ENCODE assay signal across 8 cellular contexts in the genomic region with DNA sequence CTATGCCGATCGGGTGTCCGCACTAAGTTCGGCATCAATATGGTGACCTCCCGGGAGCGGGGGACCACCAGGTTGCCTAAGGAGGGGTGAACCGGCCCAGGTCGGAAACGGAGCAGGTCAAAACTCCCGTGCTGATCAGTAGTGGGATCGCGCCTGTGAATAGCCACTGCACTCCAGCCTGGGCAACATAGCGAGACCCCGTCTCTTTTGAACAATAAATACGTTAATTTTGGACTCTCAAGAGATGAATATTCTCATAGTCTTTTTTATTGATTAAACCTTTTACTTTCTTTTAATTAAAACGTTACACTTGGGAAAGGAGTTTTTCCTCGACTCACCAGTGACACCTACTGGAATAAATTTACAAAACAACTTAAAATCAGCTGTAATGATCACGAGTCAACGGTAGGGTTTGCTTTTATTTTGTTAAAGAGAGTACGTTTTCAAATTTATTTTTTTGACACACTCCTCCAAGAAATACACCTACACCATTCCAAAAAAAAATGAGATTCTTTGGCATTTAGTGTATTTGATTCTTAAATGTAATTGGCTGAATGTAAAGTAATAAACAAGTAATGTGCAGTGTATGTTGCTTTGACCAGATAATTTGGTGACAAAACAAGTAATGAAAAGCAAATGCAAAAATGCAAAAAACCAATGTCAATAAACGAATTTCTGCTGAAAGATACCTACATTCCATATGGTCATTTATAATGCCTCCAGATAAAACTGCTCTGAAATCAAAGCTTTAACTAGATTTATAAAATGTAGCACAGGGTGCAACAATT. TPM values are rescaled to one million over a fixed set of nuclear protein-coding genes. Genes with fewer than 3 reads are reported as not detected.
A peak's percentile ranks its signal among the peaks of the same experiment; 100 is the strongest.
DNase-seq lines count a peak whose midpoint lies in the region; ATAC-seq and TF ChIP-seq lines count a peak whose summit lies in the region.

No MANE protein-coding gene starts in this region.

- H3K36me3 Mint-ChIP-seq in CD4-positive, alpha-beta T cell (ENCODE audit: low read depth): peaks cover 53% of the 10 kb centered on the region
- H3K36me3 Mint-ChIP-seq in endodermal cell (ENCODE audit: low read depth) (peaks cover 40% of the 10 kb centered on the region), mesothelial cell of epicardium (peaks cover 16% of the 10 kb centered on the region)
- peaks cover 46% of the 10 kb centered on the region for H3K36me3 Mint-ChIP-seq in stimulated activated naive CD8-positive, alpha-beta T cell treated with anti-CD3 and anti-CD28 coated beads, Interleukin-15, Interleukin-2, amounts not matched to agents 100 ng/mL and 50 ng/mL, for 24 hours (ENCODE audit: low read depth)

- CTCF ChIA-PET in CD4-positive, alpha-beta T cell (lab: Charles Lee): interaction anchor here (0.7 to 5.0 kb wide), 18 partner anchors 9 to 266 kb away, joined by 3 to 48 read pairs (median 4); partner anchors contain the start of genes DNAAF2, KLHDC1, KLHDC2 and LRR1

- peaks cover 44% of the 10 kb centered on the region for H3K4me1 Mint-ChIP-seq in CD4-positive, alpha-beta T cell (ENCODE audit: low read depth)
- H3K4me1 Mint-ChIP-seq in endodermal cell (peaks cover 22% of the 10 kb centered on the region), mesothelial cell of epicardium (peaks cover 24% of the 10 kb centered on the region)
- H3K4me1 Mint-ChIP-seq in stimulated activated naive CD8-positive, alpha-beta T cell treated with anti-CD3 and anti-CD28 coated beads, Interleukin-15, Interleukin-2, amounts not matched to agents 100 ng/mL and 50 ng/mL, for 24 hours (ENCODE audit: low read depth): peaks cover 45% of the 10 kb centered on the region

- no peaks in the 10 kb centered on the region for H3K27me3 ChIP-seq in CD4-positive, alpha-beta T cell (ENCODE audit: control insufficient read depth, insufficient read depth, low read length)
- no peaks in the 10 kb centered on the region for H3K27me3 ChIP-seq in endodermal cell (ENCODE audit: control insufficient read depth, insufficient read depth, low read length, poor library complexity, severe bottlenecking)

- H3K4me3 ChIP-seq in endodermal cell (ENCODE audit: low read length): peak overlapping the region; percentile 91

- 0 to 5% methylated on average over 1 to 7 of the region's 21 CpGs for WGBS in endodermal cell (ENCODE audit: insufficient coverage in 1 of 2, insufficient read length in 1 of 2), 2 experiments

- ATAC-seq in CD4-positive, alpha-beta T cell (ENCODE audit: poor library complexity): peak; percentile 41
- ATAC-seq in GM19351 (IDR thresholded peaks at IDR 0.05; ENCODE audit: unreplicated experiment) (peak; percentile 32), HG03432 (IDR thresholded peaks at IDR 0.05; ENCODE audit: unreplicated experiment) (peak; percentile 38)

- peaks cover 10% of the 10 kb centered on the region for H3K27me3 Mint-ChIP-seq in CD4-positive, alpha-beta T cell
- H3K27me3 Mint-ChIP-seq in endodermal cell (ENCODE audit: insufficient read depth) (no peaks in the 10 kb centered on the region), mesothelial cell of epicardium (ENCODE audit: low read depth) (no peaks in the 10 kb centered on the region)
- no peaks in the 10 kb centered on the region for H3K27me3 Mint-ChIP-seq in stimulated activated naive CD8-positive, alpha-beta T cell treated with anti-CD3 and anti-CD28 coated beads, Interleukin-15, Interleukin-2, amounts not matched to agents 100 ng/mL and 50 ng/mL, for 24 hours

- H3K4me1 ChIP-seq in endodermal cell (ENCODE audit: control insufficient read depth, insufficient read depth, low read length): no peaks in the 10 kb centered on the region

- no peaks in the 10 kb centered on the region for H3K9me3 Mint-ChIP-seq in CD4-positive, alpha-beta T cell
- H3K9me3 Mint-ChIP-seq in endodermal cell (no peaks in the 10 kb centered on the region), mesothelial cell of epicardium (no peaks in the 10 kb centered on the region)
- no peaks in the 10 kb centered on the region for H3K9me3 Mint-ChIP-seq in stimulated activated naive CD8-positive, alpha-beta T cell treated with anti-CD3 and anti-CD28 coated beads, Interleukin-15, Interleukin-2, amounts not matched to agents 100 ng/mL and 50 ng/mL, for 24 hours

- POLR2A ChIA-PET in CD4-positive, alpha-beta T cell (lab: Charles Lee): interaction anchor here (0.6 to 6.3 kb wide), 31 partner anchors 8 to 777 kb away, joined by 3 to 180 read pairs (median 6); partner anchors contain the start of genes DMAC2L, DNAAF2, KLHDC1 and KLHDC2

- H3K9ac ChIP-seq in endodermal cell (ENCODE audit: extremely low read depth, low read length, poor library complexity, severe bottlenecking): no peak overlapping the region

- no peaks in the 10 kb centered on the region for H3K9me3 ChIP-seq in CD4-positive, alpha-beta T cell (ENCODE audit: control insufficient read depth, low read length)
- no peaks in the 10 kb centered on the region for H3K9me3 ChIP-seq in endodermal cell (ENCODE audit: control insufficient read depth, low read length)

- H3K27ac Mint-ChIP-seq in CD4-positive, alpha-beta T cell: peak overlapping the region; percentile 99
- H3K27ac Mint-ChIP-seq in endodermal cell: peak overlapping the region; percentile 100
- H3K27ac Mint-ChIP-seq in mesothelial cell of epicardium: peak overlapping the region; percentile 98
- H3K27ac Mint-ChIP-seq in stimulated activated naive CD8-positive, alpha-beta T cell treated with anti-CD3 and anti-CD28 coated beads, Interleukin-15, Interleukin-2, amounts not matched to agents 100 ng/mL and 50 ng/mL, for 24 hours: peak overlapping the region; percentile 97

- peak overlapping the region; percentile 90 for H3K4me3 Mint-ChIP-seq in CD4-positive, alpha-beta T cell
- H3K4me3 Mint-ChIP-seq in endodermal cell: peak overlapping the region; percentile 100
- peak overlapping the region; percentile 86 for H3K4me3 Mint-ChIP-seq in mesothelial cell of epicardium
- peak overlapping the region; percentile 93 for H3K4me3 Mint-ChIP-seq in stimulated activated naive CD8-positive, alpha-beta T cell treated with anti-CD3 and anti-CD28 coated beads, Interleukin-15, Interleukin-2, amounts not matched to agents 100 ng/mL and 50 ng/mL, for 24 hours

- peak overlapping the region; percentile 93 for H3K27ac ChIP-seq in CD4-positive, alpha-beta T cell (ENCODE audit: low read depth, low read length)
- peak overlapping the region; percentile 39 for H3K27ac ChIP-seq in endodermal cell (ENCODE audit: low read depth, low read length)

- H3K36me3 ChIP-seq in endodermal cell (ENCODE audit: control insufficient read depth, insufficient read depth, low read length): peaks cover 31% of the 10 kb centered on the region

- TF ChIP-seq CTCF in CD4-positive, alpha-beta T cell (IDR thresholded peaks at IDR 0.05): peak; percentile 97
- TF ChIP-seq CTCF in endodermal cell (conservative IDR thresholded peaks at IDR 0.05) (peak; percentile 95), mesothelial cell of epicardium (IDR thresholded peaks at IDR 0.05; ENCODE audit: unreplicated experiment) (peak; percentile 89)

- intact Hi-C loops in CD4-positive, alpha-beta T cell (cut with DNase I, micrococcal nuclease): loop anchor here (1.0 to 10.0 kb wide), 7 partner anchors 11 to 728 kb away; partner anchors contain the start of genes DMAC2L (in 1 of the 2), DNAAF2 (in 1 of the 2), KLHDC1 (in 1 of the 2) and L2HGDH (in 1 of the 2)

- DNase-seq in CD4-positive, alpha-beta T cell: peak in 8 of 10 experiments; percentile 19 to 54 (median 27)
- DNase-seq in NCI-H446 (lab: John Stamatoyannopoulos, UW) (peak; percentile 74 to 80), endodermal cell (peak; percentile 72), mesothelial cell of epicardium (ENCODE audit: low spot score in 2 of 2, unreplicated experiment in 2 of 2) (no peak)
- DNase-seq in activated CD4-positive, alpha-beta T cell treated with anti-CD3 and anti-CD28 coated beads, Interleukin-2, amount 50 U/mL, for 4 hours: peak; percentile 44 to 51

RNA-seq across cellular contexts. Expression of gene RPS29, which starts 0.7 kb away (rescaled TPM):
- 1,000 to 10,000 TPM; 3,356 to 3,996 TPM for total RNA-seq in CD4-positive, alpha-beta T cell
- 1,000 to 10,000 TPM; 1,577 to 1,586 TPM for total RNA-seq in endodermal cell
- 3,717 TPM for polyA plus RNA-seq in endodermal cell (2013, experiment 1 of 2)
- 3,497 TPM for polyA plus RNA-seq in endodermal cell (2013, experiment 2 of 2)
- total RNA-seq in mesothelial cell of epicardium: 1,338 to 1,394 TPM (median 1,392 TPM) in 3 replicates

RNA-seq across cellular contexts. Expression of gene LRR1, which starts 11.9 kb away (rescaled TPM):
- total RNA-seq in CD4-positive, alpha-beta T cell: 1 to 10 TPM; 3.2 to 5.8 TPM
- total RNA-seq in endodermal cell (10 to 100 TPM; 20.4 to 22.9 TPM), mesothelial cell of epicardium (8.8 to 10.9 TPM (median 9.2 TPM) in 3 replicates)
- 22.7 TPM for polyA plus RNA-seq in endodermal cell (2013, experiment 1 of 2)
- 23.7 TPM for polyA plus RNA-seq in endodermal cell (2013, experiment 2 of 2)

RNA-seq across cellular contexts. Expression of gene RPL36AL, which starts 33.6 kb away (rescaled TPM):
- total RNA-seq in CD4-positive, alpha-beta T cell: 100 to 1,000 TPM; 339 to 370 TPM
- total RNA-seq in endodermal cell (100 to 1,000 TPM; 167 to 176 TPM), mesothelial cell of epicardium (148 to 149 TPM (median 149 TPM) in 3 replicates)
- polyA plus RNA-seq in endodermal cell (2013, experiment 1 of 2): 168 TPM
- 166 TPM for polyA plus RNA-seq in endodermal cell (2013, experiment 2 of 2)

RNA-seq across cellular contexts. Expression of gene MGAT2, which starts 33.7 kb away (rescaled TPM):
- total RNA-seq in CD4-positive, alpha-beta T cell: 10 to 100 TPM; 15.0 to 15.1 TPM
- total RNA-seq in endodermal cell (10 to 100 TPM; 21.4 to 23.5 TPM), mesothelial cell of epicardium (18.7 to 20.3 TPM (median 19.2 TPM) in 3 replicates)
- 22.3 TPM for polyA plus RNA-seq in endodermal cell (2013, experiment 1 of 2)
- 22.9 TPM for polyA plus RNA-seq in endodermal cell (2013, experiment 2 of 2)

RNA-seq across cellular contexts. Expression of gene DNAAF2, which starts 48.2 kb away (rescaled TPM):
- total RNA-seq in CD4-positive, alpha-beta T cell: 1 to 10 TPM; 7.5 to 8.0 TPM
- total RNA-seq in endodermal cell (10 to 100 TPM; 18.5 to 19.7 TPM), mesothelial cell of epicardium (10.8 to 11.8 TPM (median 11.5 TPM) in 3 replicates)
- polyA plus RNA-seq in endodermal cell (2013, experiment 1 of 2): 19.4 TPM
- polyA plus RNA-seq in endodermal cell (2013, experiment 2 of 2): 21.4 TPM

Comparison
In these comparisons a context has a peak if more than half of its experiments do, and no peak if none do; other contexts are left out.
1. DNase-seq: peak in CD4-positive, alpha-beta T cell (8 of 10), NCI-H446 (2 of 2), activated CD4-positive, alpha-beta T cell treated with anti-CD3 and anti-CD28 coated beads, Interleukin-2, amount 50 U/mL, for 4 hours (2 of 2) and endodermal cell (single experiment); none in mesothelial cell of epicardium (0 of 2).
2. Peak in every context shown above with its lines, with median percentiles within 50 percentile points of each other: ATAC-seq, H3K27ac Mint-ChIP-seq, H3K4me3 Mint-ChIP-seq and CTCF ChIP-seq.